Comparison of ENCODE assay signal across 10 cellular contexts in genomic region chr2:78992807-78993517, GRCh38. TPM values are rescaled to one million over a fixed set of nuclear protein-coding genes. Genes with fewer than 3 reads are reported as not detected.
A peak's percentile ranks its signal among the peaks of the same experiment; 100 is the strongest.
DNase-seq lines count a peak whose midpoint lies in the region; ATAC-seq and TF ChIP-seq lines count a peak whose summit lies in the region.
"Had no signal": no experiment of that assay in that cellular context is flagged by ENCODE, and none has a peak within 500 bp of the region (broad histone marks: within the 10 kb centered on the region; RNA-seq: fewer than 3 reads in every experiment).

No MANE protein-coding gene starts in this region.

- H3K27me3 Mint-ChIP-seq in activated CD4-positive, alpha-beta T cell treated with anti-CD3 and anti-CD28 coated beads for 36 hours = peaks cover 26% of the 10 kb centered on the region

- no TSS peak for BruUV-seq in mammary epithelial cell (replicated peaks; lab: Mats Ljungman, UMichigan)

- H3K36me3 ChIP-seq in breast epithelium (no peaks in the 10 kb centered on the region), mammary epithelial cell (ENCODE audit: insufficient read depth, low read length) (no peaks in the 10 kb centered on the region), NT2/D1 (ENCODE audit: insufficient read depth, insufficient read length, low read length) (no peaks in the 10 kb centered on the region), tibial nerve (no peaks in the 10 kb centered on the region)

- no peaks in the 10 kb centered on the region for H3K36me3 Mint-ChIP-seq in activated CD4-positive, alpha-beta T cell treated with anti-CD3 and anti-CD28 coated beads for 36 hours (ENCODE audit: low read depth)

- H3K27ac Mint-ChIP-seq in activated CD4-positive, alpha-beta T cell treated with anti-CD3 and anti-CD28 coated beads for 36 hours = no peak overlapping the region
- H3K27ac Mint-ChIP-seq: activated CD4-positive, alpha-beta T cell treated with anti-CD3 and anti-CD28 coated beads, Interleukin-2, amount 10 ng/mL, durations not matched to agents 24 days and 14 days had no signal

- no peaks in the 10 kb centered on the region for H4K20me1 ChIP-seq in mammary epithelial cell (ENCODE audit: insufficient read depth, low read length)

- in situ Hi-C loops in mammary epithelial cell (cut with MboI; ENCODE audit: low sequenced_read_pairs in 2 of 2) = no loop called here

- ATAC-seq in activated CD4-positive, alpha-beta T cell treated with anti-CD3 and anti-CD28 coated beads for 36 hours = no peak
- no peak for ATAC-seq in GM18505 (IDR thresholded peaks at IDR 0.05; ENCODE audit: unreplicated experiment)

- TF ChIP-seq CTCF in breast epithelium (IDR thresholded peaks at IDR 0.05) (no peak), mammary epithelial cell (conservative IDR thresholded peaks at IDR 0.05 in 1 of 2, IDR thresholded peaks at IDR 0.05 in 1 of 2; ENCODE audit: extremely low read depth in 1 of 2, insufficient read depth in 1 of 2, low read depth in 1 of 2, low read length in 2 of 2) (no peak), tibial nerve (IDR thresholded peaks at IDR 0.05) (no peak)

- H3K9me3 Mint-ChIP-seq in activated CD4-positive, alpha-beta T cell treated with anti-CD3 and anti-CD28 coated beads for 36 hours (ENCODE audit: low read depth) = no peaks in the 10 kb centered on the region

- H3K9me3 ChIP-seq in breast epithelium (no peaks in the 10 kb centered on the region), mammary epithelial cell (replicated peaks; ENCODE audit: insufficient read depth, low read length) (peaks cover 12% of the 10 kb centered on the region), NT2/D1 (ENCODE audit: insufficient read depth, low read length) (no peaks in the 10 kb centered on the region), tibial nerve (no peaks in the 10 kb centered on the region)

- CTCF ChIA-PET in mammary epithelial cell (lab: Charles Lee; ENCODE audit: low non-redundant PET) = interaction anchor here (0.6 kb wide), 1 partner anchor 388 kb away, joined by 4 read pairs; no protein-coding TSS in a partner anchor
- CTCF ChIA-PET in activated CD4-positive, alpha-beta T cell treated with anti-CD3 and anti-CD28 coated beads for 36 hours (lab: Charles Lee) = no interaction called here

- no peaks in the 10 kb centered on the region for H3K79me2 ChIP-seq in mammary epithelial cell (ENCODE audit: insufficient read depth, low read length)

- dilution Hi-C loops in mammary epithelial cell (cut with HindIII; ENCODE audit: low sequenced_read_pairs) = no loop called here

- no peaks in the 10 kb centered on the region for H3K4me1 Mint-ChIP-seq in activated CD4-positive, alpha-beta T cell treated with anti-CD3 and anti-CD28 coated beads for 36 hours
- H3K4me1 Mint-ChIP-seq: activated CD4-positive, alpha-beta T cell treated with anti-CD3 and anti-CD28 coated beads, Interleukin-2, amount 10 ng/mL, durations not matched to agents 24 days and 14 days had no signal

- H2AFZ ChIP-seq in mammary epithelial cell (ENCODE audit: low read depth, low read length) = no peak overlapping the region

- no peak overlapping the region for H3K4me2 ChIP-seq in mammary epithelial cell (ENCODE audit: insufficient read depth, low read depth, low read length)

- intact Hi-C loops in breast epithelium (cut with DNase I; ENCODE audit: low total_unique reads) (no loop called here), mammary epithelial cell (cut with micrococcal nuclease) (no loop called here)
- intact Hi-C loops in activated CD4-positive, alpha-beta T cell treated with anti-CD3 and anti-CD28 coated beads for 36 hours (cut with DNase I, micrococcal nuclease) = loop anchor here in 1 of 2 experiments (10.0 kb wide), 1 partner anchor 318 kb away; no protein-coding TSS in a partner anchor

- 4% methylated on average over 24 of the region's 45 CpGs for WGBS in mammary epithelial cell (ENCODE audit: low coverage, missing lambda C conversion rate)
- WGBS in tibial nerve, 2 donors = 1 to 2% methylated on average over 37 to 45 of the region's 45 CpGs

- H3K4me3 ChIP-seq in breast epithelium (peak overlapping the region in 2 of 3 donors; percentile 39 to 56), mammary epithelial cell (replicated peaks in 1 of 3; ENCODE audit: insufficient read depth in 1 of 3, low read depth in 2 of 3, low read length in 3 of 3) (no peak overlapping the region), NT2/D1 (ENCODE audit: insufficient read length, low read depth) (peak overlapping the region; percentile 53), tibial nerve (peak overlapping the region in 3 of 4 donors; percentile 16 to 26 (median 21))

- no peak for TF ChIP-seq EP300 in tibial nerve (IDR thresholded peaks at IDR 0.05)

- TF ChIP-seq POLR2A in breast epithelium (IDR thresholded peaks at IDR 0.05) (no peak), tibial nerve (IDR thresholded peaks at IDR 0.05) (no peak), GM18505 (IDR thresholded peaks at IDR 0.05; ENCODE audit: borderline replicate concordance, extremely low read depth, insufficient read depth, insufficient read length) (no peak)

- DNase-seq in breast epithelium (ENCODE audit: low spot score in 2 of 2) = no peak
- no peak for DNase-seq in mammary epithelial cell
- DNase-seq in NT2/D1 (ENCODE audit: low read depth, low spot score) = peak; percentile 28
- peak; percentile 76 for DNase-seq in islet precursor cell
- DNase-seq in tibial nerve (ENCODE audit: low spot score in 2 of 2) = no peak
- DNase-seq in activated CD4-positive, alpha-beta T cell treated with anti-CD3 and anti-CD28 coated beads for 36 hours = no peak
- no peak for DNase-seq in COLO829 (ENCODE audit: low spot score)
- DNase-seq: activated CD4-positive, alpha-beta T cell treated with anti-CD3 and anti-CD28 coated beads, Interleukin-2, amount 10 ng/mL, durations not matched to agents 24 days and 14 days; stimulated activated CD4-positive, alpha-beta T cell treated with anti-CD3 and anti-CD28 coated beads, Interleukin-2, amount 100 ng/mL, for 48 hours had no signal

- no peak overlapping the region for H3K4me3 Mint-ChIP-seq in activated CD4-positive, alpha-beta T cell treated with anti-CD3 and anti-CD28 coated beads for 36 hours
- H3K4me3 Mint-ChIP-seq: activated CD4-positive, alpha-beta T cell treated with anti-CD3 and anti-CD28 coated beads, Interleukin-2, amount 10 ng/mL, durations not matched to agents 24 days and 14 days had no signal

- H3K27ac ChIP-seq in breast epithelium (no peak overlapping the region), mammary epithelial cell (ENCODE audit: insufficient read depth, low read depth, low read length) (no peak overlapping the region), tibial nerve (no peak overlapping the region)

- no peaks in the 10 kb centered on the region for H3K4me1 ChIP-seq in breast epithelium
- no peaks in the 10 kb centered on the region for H3K4me1 ChIP-seq in mammary epithelial cell (ENCODE audit: insufficient read depth, low read length)
- H3K4me1 ChIP-seq in NT2/D1 (ENCODE audit: insufficient read depth, insufficient read length) = no peaks in the 10 kb centered on the region
- peaks cover 0 to 12% (median 0%) of the 10 kb centered on the region in 4 donors for H3K4me1 ChIP-seq in tibial nerve

- H3K9ac ChIP-seq in mammary epithelial cell (ENCODE audit: insufficient read depth, low read length) = no peak overlapping the region
- H3K9ac ChIP-seq in NT2/D1 (ENCODE audit: insufficient read length, low read depth) = peak overlapping the region; percentile 56

- peaks cover 0 to 38% of the 10 kb centered on the region in 2 donors for H3K27me3 ChIP-seq in breast epithelium
- H3K27me3 ChIP-seq in mammary epithelial cell (ENCODE audit: insufficient read depth, low read length) = no peaks in the 10 kb centered on the region
- H3K27me3 ChIP-seq in NT2/D1 (ENCODE audit: insufficient read depth, insufficient read length) = peaks cover 26% of the 10 kb centered on the region
- H3K27me3 ChIP-seq in tibial nerve = peaks cover 0 to 39% of the 10 kb centered on the region in 2 donors

- POLR2A ChIA-PET in activated CD4-positive, alpha-beta T cell treated with anti-CD3 and anti-CD28 coated beads for 36 hours (lab: Charles Lee) = no interaction called here

RNA-seq across cellular contexts. Expression of gene REG3G, which starts 32.5 kb away (rescaled TPM):
- total RNA-seq in breast epithelium (not detected), mammary epithelial cell (not detected), tibial nerve (not detected)
- polyA plus RNA-seq in mammary epithelial cell = not detected
- not detected for polyA minus RNA-seq in mammary epithelial cell
- total RNA-seq in activated CD4-positive, alpha-beta T cell treated with anti-CD3 and anti-CD28 coated beads for 36 hours = not detected
- total RNA-seq: activated CD4-positive, alpha-beta T cell treated with anti-CD3 and anti-CD28 coated beads, Interleukin-2, amount 10 ng/mL, durations not matched to agents 24 days and 14 days had no signal

Comparison
In these comparisons a context has a peak if more than half of its experiments do, and no peak if none do; other contexts are left out.
1. H3K4me3 ChIP-seq: peak in breast epithelium (2 of 3), NT2/D1 (single experiment) and tibial nerve (3 of 4); none in mammary epithelial cell (0 of 3).
2. DNase-seq: peak in NT2/D1 (single experiment) and islet precursor cell (single experiment); none in breast epithelium (0 of 2), mammary epithelial cell (single experiment), tibial nerve (0 of 2), activated CD4-positive, alpha-beta T cell treated with anti-CD3 and anti-CD28 coated beads for 36 hours (single experiment) and COLO829 (single experiment).